In genomic region chr1:229714306-229714705, GRCh38 we compare ENCODE assay signal across 4 cellular contexts.
A peak's percentile ranks its signal among the peaks of the same experiment; 100 is the strongest.
TF ChIP-seq lines count a peak whose summit lies in the region.

No MANE protein-coding gene starts in this region.

TF ChIP-seq in HepG2, 621 proteins besides CTCF, POLR2A, EP300 and RAD21:
- TF ChIP-seq MAFK (conservative IDR thresholded peaks at IDR 0.05 in 1 of 2, IDR thresholded peaks at IDR 0.05 in 1 of 2; ENCODE audit: low read length in 2 of 2) (peak; percentile 46 to 66; a peak in 2 of 4 replicates), RBM22 (optimal IDR thresholded peaks at IDR 0.05; ENCODE audit: low read length) (no peak), MAFF (IDR thresholded peaks at IDR 0.05; ENCODE audit: low read depth, low read length) (peak; percentile 46; the same call in 1 of the 2 replicates)

TF ChIP-seq in A549, 52 proteins besides CTCF, POLR2A, EP300 and RAD21:
- TF ChIP-seq MAFK (IDR thresholded peaks at IDR 0.05; ENCODE audit: partially characterized antibody) (peak; percentile 71), KDM5A (IDR thresholded peaks at IDR 0.05) (no peak)

TF ChIP-seq in IMR-90, 13 proteins besides CTCF, POLR2A, EP300 and RAD21:
- TF ChIP-seq USF2 (IDR thresholded peaks at IDR 0.05; ENCODE audit: low read depth, low read length) (no peak), CEBPB (IDR thresholded peaks at IDR 0.05; ENCODE audit: low read depth, low read length) (no peak), MAFK (IDR thresholded peaks at IDR 0.05; ENCODE audit: low read depth, low read length) (peak; percentile 43; the same call in 1 of the 2 replicates)

TF ChIP-seq in K562, 482 proteins besides CTCF, POLR2A, EP300 and RAD21:
- no peak for TF ChIP-seq PYGO2 (tag; IDR thresholded peaks at IDR 0.05)
- TF ChIP-seq, protein P1, sequence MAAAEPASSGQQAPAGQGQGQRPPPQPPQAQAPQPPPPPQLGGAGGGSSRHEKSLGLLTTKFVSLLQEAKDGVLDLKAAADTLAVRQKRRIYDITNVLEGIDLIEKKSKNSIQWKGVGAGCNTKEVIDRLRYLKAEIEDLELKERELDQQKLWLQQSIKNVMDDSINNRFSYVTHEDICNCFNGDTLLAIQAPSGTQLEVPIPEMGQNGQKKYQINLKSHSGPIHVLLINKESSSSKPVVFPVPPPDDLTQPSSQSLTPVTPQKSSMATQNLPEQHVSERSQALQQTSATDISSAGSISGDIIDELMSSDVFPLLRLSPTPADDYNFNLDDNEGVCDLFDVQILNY (CRISPR knock-in tag; IDR thresholded peaks at IDR 0.05): no peak
- no peak for TF ChIP-seq ZNF140 (CRISPR knock-in tag; IDR thresholded peaks at IDR 0.05)
- no peak for TF ChIP-seq RFX5 (IDR thresholded peaks at IDR 0.05; ENCODE audit: low read depth, low read length)
- TF ChIP-seq CCAR2 (IDR thresholded peaks at IDR 0.05; ENCODE audit: low read depth, low read length): no peak
- TF ChIP-seq MAFG (tag; conservative IDR thresholded peaks at IDR 0.05): peak; percentile 50; the same call in 1 of the 2 replicates
- TF ChIP-seq SMARCA4 (IDR thresholded peaks at IDR 0.05): no peak
- TF ChIP-seq POLR2AphosphoS5 (IDR thresholded peaks at IDR 0.05; ENCODE audit: control insufficient read depth, insufficient read depth, low read depth, low read length): no peak
- no peak for TF ChIP-seq ZNF239 (CRISPR knock-in tag; IDR thresholded peaks at IDR 0.05)
- no peak for TF ChIP-seq DNMT1 (IDR thresholded peaks at IDR 0.05)
- TF ChIP-seq ZZZ3 (IDR thresholded peaks at IDR 0.05): no peak
- no peak for TF ChIP-seq PHB2 (IDR thresholded peaks at IDR 0.05; ENCODE audit: low read depth)
- TF ChIP-seq, protein P2, sequence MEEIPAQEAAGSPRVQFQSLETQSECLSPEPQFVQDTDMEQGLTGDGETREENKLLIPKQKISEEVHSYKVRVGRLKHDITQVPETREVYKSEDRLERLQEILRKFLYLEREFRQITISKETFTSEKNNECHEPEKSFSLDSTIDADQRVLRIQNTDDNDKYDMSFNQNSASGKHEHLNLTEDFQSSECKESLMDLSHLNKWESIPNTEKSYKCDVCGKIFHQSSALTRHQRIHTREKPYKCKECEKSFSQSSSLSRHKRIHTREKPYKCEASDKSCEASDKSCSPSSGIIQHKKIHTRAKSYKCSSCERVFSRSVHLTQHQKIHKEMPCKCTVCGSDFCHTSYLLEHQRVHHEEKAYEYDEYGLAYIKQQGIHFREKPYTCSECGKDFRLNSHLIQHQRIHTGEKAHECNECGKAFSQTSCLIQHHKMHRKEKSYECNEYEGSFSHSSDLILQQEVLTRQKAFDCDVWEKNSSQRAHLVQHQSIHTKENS (CRISPR knock-in tag; IDR thresholded peaks at IDR 0.05): no peak
- no peak for TF ChIP-seq TCF15 (CRISPR knock-in tag; IDR thresholded peaks at IDR 0.05)
- no peak for TF ChIP-seq ZBTB5 (IDR thresholded peaks at IDR 0.05)
- no peak for TF ChIP-seq TCF3 (CRISPR knock-in tag; IDR thresholded peaks at IDR 0.05)
- no peak for TF ChIP-seq BRD4 (IDR thresholded peaks at IDR 0.05)
- no peak for TF ChIP-seq CBFA2T3 (IDR thresholded peaks at IDR 0.05)
- TF ChIP-seq, protein P3, sequence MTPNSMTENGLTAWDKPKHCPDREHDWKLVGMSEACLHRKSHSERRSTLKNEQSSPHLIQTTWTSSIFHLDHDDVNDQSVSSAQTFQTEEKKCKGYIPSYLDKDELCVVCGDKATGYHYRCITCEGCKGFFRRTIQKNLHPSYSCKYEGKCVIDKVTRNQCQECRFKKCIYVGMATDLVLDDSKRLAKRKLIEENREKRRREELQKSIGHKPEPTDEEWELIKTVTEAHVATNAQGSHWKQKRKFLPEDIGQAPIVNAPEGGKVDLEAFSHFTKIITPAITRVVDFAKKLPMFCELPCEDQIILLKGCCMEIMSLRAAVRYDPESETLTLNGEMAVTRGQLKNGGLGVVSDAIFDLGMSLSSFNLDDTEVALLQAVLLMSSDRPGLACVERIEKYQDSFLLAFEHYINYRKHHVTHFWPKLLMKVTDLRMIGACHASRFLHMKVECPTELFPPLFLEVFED (CRISPR knock-in tag; conservative IDR thresholded peaks at IDR 0.05): no peak
- no peak for TF ChIP-seq JUNB (CRISPR knock-in tag; conservative IDR thresholded peaks at IDR 0.05)
- TF ChIP-seq ARNT (IDR thresholded peaks at IDR 0.05): no peak
- peak; percentile 75 for TF ChIP-seq C11orf30 (IDR thresholded peaks at IDR 0.05; ENCODE audit: low read depth)
- TF ChIP-seq TRIM28 (IDR thresholded peaks at IDR 0.05): no peak
- no peak for TF ChIP-seq SMARCC2 (IDR thresholded peaks at IDR 0.05; ENCODE audit: low read depth)
- no peak for TF ChIP-seq NR1H2 (CRISPR knock-in tag; IDR thresholded peaks at IDR 0.05)
- TF ChIP-seq HMGN3 (IDR thresholded peaks at IDR 0.05; ENCODE audit: borderline replicate concordance, extremely low read depth, insufficient read length, low read depth, low read length): no peak
- TF ChIP-seq CBFA2T2 (conservative IDR thresholded peaks at IDR 0.05): no peak
- TF ChIP-seq IFI16 (CRISPR knock-in tag; IDR thresholded peaks at IDR 0.05): no peak
- no peak for TF ChIP-seq EWSR1 (IDR thresholded peaks at IDR 0.05; ENCODE audit: borderline replicate concordance, low read depth, partially characterized antibody)
- TF ChIP-seq ZNF133 (CRISPR knock-in tag; IDR thresholded peaks at IDR 0.05): no peak
- no peak for TF ChIP-seq LARP7 (IDR thresholded peaks at IDR 0.05)
- TF ChIP-seq, protein P4, sequence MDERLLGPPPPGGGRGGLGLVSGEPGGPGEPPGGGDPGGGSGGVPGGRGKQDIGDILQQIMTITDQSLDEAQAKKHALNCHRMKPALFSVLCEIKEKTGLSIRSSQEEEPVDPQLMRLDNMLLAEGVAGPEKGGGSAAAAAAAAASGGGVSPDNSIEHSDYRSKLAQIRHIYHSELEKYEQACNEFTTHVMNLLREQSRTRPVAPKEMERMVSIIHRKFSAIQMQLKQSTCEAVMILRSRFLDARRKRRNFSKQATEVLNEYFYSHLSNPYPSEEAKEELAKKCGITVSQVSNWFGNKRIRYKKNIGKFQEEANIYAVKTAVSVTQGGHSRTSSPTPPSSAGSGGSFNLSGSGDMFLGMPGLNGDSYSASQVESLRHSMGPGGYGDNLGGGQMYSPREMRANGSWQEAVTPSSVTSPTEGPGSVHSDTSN (CRISPR knock-in tag; IDR thresholded peaks at IDR 0.05; ENCODE audit: low read depth): no peak
- TF ChIP-seq, protein P4 (tag; conservative IDR thresholded peaks at IDR 0.05; ENCODE audit: low read depth): no peak
- TF ChIP-seq NELFE (IDR thresholded peaks at IDR 0.05; ENCODE audit: insufficient read depth, insufficient read length): no peak
- TF ChIP-seq HDAC8 (tag; IDR thresholded peaks at IDR 0.05): no peak
- no peak for TF ChIP-seq GTF2B (IDR thresholded peaks at IDR 0.05; ENCODE audit: extremely low read depth, insufficient read length)
- peak; percentile 33; the same call in 1 of the 2 replicates for TF ChIP-seq MAFF (IDR thresholded peaks at IDR 0.05; ENCODE audit: low read length)
- TF ChIP-seq CHCHD3 (CRISPR knock-in tag; IDR thresholded peaks at IDR 0.05): no peak
- TF ChIP-seq, protein P5, sequence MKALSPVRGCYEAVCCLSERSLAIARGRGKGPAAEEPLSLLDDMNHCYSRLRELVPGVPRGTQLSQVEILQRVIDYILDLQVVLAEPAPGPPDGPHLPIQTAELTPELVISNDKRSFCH (CRISPR knock-in tag; IDR thresholded peaks at IDR 0.05): no peak
- TF ChIP-seq, protein P5 (tag; IDR thresholded peaks at IDR 0.05): no peak
- TF ChIP-seq PTTG1 (tag; IDR thresholded peaks at IDR 0.05; ENCODE audit: low read depth): no peak
- peak; percentile 91 for TF ChIP-seq ZNF316 (IDR thresholded peaks at IDR 0.05)
- TF ChIP-seq MAFK (IDR thresholded peaks at IDR 0.05; ENCODE audit: low read length): peak; percentile 41; the same call in 1 of the 2 replicates
